8 cellular contexts compared by ENCODE assay signal in genomic region chr2:157480182-157480961, GRCh38. TPM values are rescaled to one million over a fixed set of nuclear protein-coding genes. Genes with fewer than 3 reads are reported as not detected.
DNase-seq lines count a peak whose midpoint lies in the region; ATAC-seq and TF ChIP-seq lines count a peak whose summit lies in the region.
"Had no signal": no experiment of that assay in that cellular context is flagged by ENCODE, and none has a peak within 500 bp of the region (broad histone marks: within the 10 kb centered on the region; RNA-seq: fewer than 3 reads in every experiment).

No MANE protein-coding gene starts in this region.

- no peaks in the 10 kb centered on the region for H3K27me3 ChIP-seq in left lung
- H3K27me3 ChIP-seq: SJSA1 had no signal

- CTCF ChIA-PET in activated CD4-positive, alpha-beta memory T cell treated with anti-CD3 and anti-CD28 coated beads for 36 hours (lab: Charles Lee) = interaction anchor here (0.6 to 2.7 kb wide), 10 partner anchors 10 to 179 kb away, joined by 3 to 16 read pairs (median 3); partner anchors contain the start of gene ERMN

- H3K4me3 Mint-ChIP-seq in activated CD4-positive, alpha-beta memory T cell treated with anti-CD3 and anti-CD28 coated beads for 36 hours = peak overlapping the region; percentile 54

- no peaks in the 10 kb centered on the region for H3K9me3 ChIP-seq in left lung
- H3K9me3 ChIP-seq: SJSA1 had no signal

- no peak for TF ChIP-seq CTCF in left lung (IDR thresholded peaks at IDR 0.05)

- H3K27ac Mint-ChIP-seq in activated CD4-positive, alpha-beta memory T cell treated with anti-CD3 and anti-CD28 coated beads for 36 hours = peak overlapping the region; percentile 95

- H3K4me1 Mint-ChIP-seq in activated CD4-positive, alpha-beta memory T cell treated with anti-CD3 and anti-CD28 coated beads for 36 hours (ENCODE audit: low read depth) = peaks cover 68% of the 10 kb centered on the region

- no peak overlapping the region for H3K27ac ChIP-seq in left lung
- H3K27ac ChIP-seq: SJSA1 had no signal

- H3K36me3 Mint-ChIP-seq in activated CD4-positive, alpha-beta memory T cell treated with anti-CD3 and anti-CD28 coated beads for 36 hours = peaks cover 3% of the 10 kb centered on the region

- POLR2A ChIA-PET in activated CD4-positive, alpha-beta memory T cell treated with anti-CD3 and anti-CD28 coated beads for 36 hours (lab: Charles Lee) = interaction anchor here (0.7 to 5.0 kb wide), 9 partner anchors 10 to 68 kb away, joined by 3 to 97 read pairs (median 3); partner anchors contain the start of gene CYTIP

- DNase-seq in activated CD4-positive, alpha-beta memory T cell treated with anti-CD3 and anti-CD28 coated beads for 36 hours = peak; percentile 82
- DNase-seq in left lung (peak in 1 of 2 donors; percentile 53), retina (no peak), medulla oblongata (ENCODE audit: extremely low spot score) (no peak), NCI-H146 treated with DMSO at 0.1 percent for 48 hours (lab: John Stamatoyannopoulos, UW; ENCODE audit: unreplicated experiment) (no peak)

- H3K4me3 ChIP-seq in left lung = no peak overlapping the region
- H3K4me3 ChIP-seq: SJSA1 had no signal

- no peaks in the 10 kb centered on the region for H3K4me1 ChIP-seq in left lung
- H3K4me1 ChIP-seq: SJSA1 had no signal

- intact Hi-C loops in activated CD4-positive, alpha-beta memory T cell treated with anti-CD3 and anti-CD28 coated beads for 36 hours (cut with micrococcal nuclease) = loop anchor here (2.0 to 10.0 kb wide), 2 partner anchors 388 to 974 kb away; partner anchors contain the start of genes CCDC148 and PKP4
- intact Hi-C loops in left lung (cut with DNase I) = no loop called here

- H3K9me3 Mint-ChIP-seq in activated CD4-positive, alpha-beta memory T cell treated with anti-CD3 and anti-CD28 coated beads for 36 hours = no peaks in the 10 kb centered on the region

- ATAC-seq in GM18909 (IDR thresholded peaks at IDR 0.05; ENCODE audit: poor library complexity, unreplicated experiment) = peak; percentile 80
- ATAC-seq in HG02840 (IDR thresholded peaks at IDR 0.05; ENCODE audit: low FRiP score, unreplicated experiment) = peak; percentile 83
- ATAC-seq in left lung = peak; percentile 75

- no peaks in the 10 kb centered on the region for H3K36me3 ChIP-seq in left lung
- H3K36me3 ChIP-seq: SJSA1 had no signal

- H3K27me3 Mint-ChIP-seq in activated CD4-positive, alpha-beta memory T cell treated with anti-CD3 and anti-CD28 coated beads for 36 hours = no peaks in the 10 kb centered on the region

RNA-seq across cellular contexts. Expression of gene CYTIP, which starts 36.5 kb away (rescaled TPM):
- total RNA-seq in activated CD4-positive, alpha-beta memory T cell treated with anti-CD3 and anti-CD28 coated beads for 36 hours = 100 to 1,000 TPM; 369 to 388 TPM
- 10 to 100 TPM; 10.9 to 25.1 TPM for total RNA-seq in left lung
- total RNA-seq: SJSA1 had no signal

Comparison
In these comparisons a context has a peak if more than half of its experiments do, and no peak if none do; other contexts are left out.
1. RNA of gene CYTIP, which starts 36.5 kb away (total RNA-seq): 369 to 388 TPM in activated CD4-positive, alpha-beta memory T cell treated with anti-CD3 and anti-CD28 coated beads for 36 hours; 10.9 to 25.1 TPM in left lung; every median in the first group is over 10 times any median in the second.
2. Peak in every context shown above with its lines, with median percentiles within 50 percentile points of each other: ATAC-seq.